Comparison of ENCODE assay signal across 1 cellular context in genomic region chr21:29749223-29749622, GRCh38.
TF ChIP-seq lines count a peak whose summit lies in the region.

No MANE protein-coding gene starts in this region.

TF ChIP-seq in K562, 482 proteins besides CTCF, POLR2A, EP300 and RAD21 (continued from another document):
- no peak for TF ChIP-seq E2F6 (IDR thresholded peaks at IDR 0.05; ENCODE audit: borderline replicate concordance in 1 of 2, extremely low read depth in 1 of 2, insufficient read depth in 1 of 2, insufficient read length in 1 of 2, low read depth in 1 of 2, low read length in 1 of 2, poor library complexity in 1 of 2, severe bottlenecking in 1 of 2)
- TF ChIP-seq DDX20 (tag; IDR thresholded peaks at IDR 0.05; ENCODE audit: low read depth), result no peak
- no peak for TF ChIP-seq ZKSCAN8 (CRISPR knock-in tag; IDR thresholded peaks at IDR 0.05)
- peak; percentile 58 for TF ChIP-seq PHF20 (IDR thresholded peaks at IDR 0.05; ENCODE audit: partially characterized antibody)
- no peak for TF ChIP-seq KLF16 (IDR thresholded peaks at IDR 0.05)
- no peak for TF ChIP-seq ZNF311 (CRISPR knock-in tag; IDR thresholded peaks at IDR 0.05)
- TF ChIP-seq BCOR (IDR thresholded peaks at IDR 0.05), result peak; percentile 97
- TF ChIP-seq ZBTB1 (CRISPR knock-in tag; IDR thresholded peaks at IDR 0.05; ENCODE audit: borderline replicate concordance, low read depth), result no peak
- no peak for TF ChIP-seq PCBP1 (IDR thresholded peaks at IDR 0.05; ENCODE audit: low read depth, low read length, poor library complexity, severe bottlenecking)
- TF ChIP-seq ARID2 (IDR thresholded peaks at IDR 0.05), result no peak
- TF ChIP-seq SMARCA5 (IDR thresholded peaks at IDR 0.05), result peak; percentile 83
- no peak for TF ChIP-seq HNRNPLL (IDR thresholded peaks at IDR 0.05; ENCODE audit: low read depth, low read length, poor library complexity, severe bottlenecking)
- TF ChIP-seq TBP (optimal IDR thresholded peaks at IDR 0.05; ENCODE audit: low read depth, low read length), result peak; percentile 14
- peak; percentile 86; the same call in 1 of the 2 replicates for TF ChIP-seq HDAC2 (IDR thresholded peaks at IDR 0.05)
- TF ChIP-seq ZNF146 (CRISPR knock-in tag; IDR thresholded peaks at IDR 0.05; ENCODE audit: unreplicated experiment), result no peak
- TF ChIP-seq CBX3 (IDR thresholded peaks at IDR 0.05; ENCODE audit: borderline replicate concordance in 1 of 2, low read length in 2 of 2), result 0 out of 3 replicates have a peak, but pooled peaks of 1 of the 2 experiments have one; percentile 65
- TF ChIP-seq ZNF436 (CRISPR knock-in tag; IDR thresholded peaks at IDR 0.05), result no peak
- TF ChIP-seq BRD4 (IDR thresholded peaks at IDR 0.05), result peak; percentile 61; the same call in 1 of the 2 replicates
TF ChIP-seq in K562: peak in this region for 13.
